In genomic region chr7:90768301-90768700, GRCh38 we compare ENCODE assay signal across 19 cellular contexts.
"Had no signal": no experiment of that assay in that cellular context is flagged by ENCODE, and none has a peak within 500 bp of the region (broad histone marks: within the 10 kb centered on the region; RNA-seq: fewer than 3 reads in every experiment).

No MANE protein-coding gene starts in this region.

- H3K9me3 Mint-ChIP-seq: activated T-helper 1 cell treated with anti-CD3 and anti-CD28 coated beads, Interleukin-12 subunit alpha, Interleukin-12 subunit beta, Interleukin-2, Interleukin-4 antibody, amounts not matched to agents 30 ng/mL and 10 ng/mL and 1 ng/mL, durations not matched to agents 14 hours and 24 hours and 36 hours had no signal

- H3K27me3 Mint-ChIP-seq: naive thymus-derived CD8-positive, alpha-beta T cell had no signal

- ATAC-seq: activated CD8-positive, alpha-beta T cell treated with anti-CD3 and anti-CD28 coated beads, Interleukin-2, amount 10 ng/mL, durations not matched to agents 7 days and 5 days; esophagus mucosa; left ventricle myocardium superior; naive thymus-derived CD8-positive, alpha-beta T cell; sciatic nerve; stimulated activated naive CD8-positive, alpha-beta T cell treated with anti-CD3 and anti-CD28 coated beads, Interleukin-15, Interleukin-2, amounts not matched to agents 100 U/mL and 50 U/mL, for 24 hours; upper lobe of right lung had no signal

- H3K9me3 ChIP-seq: prostate gland, upper lobe of right lung had no signal

- H3K27me3 ChIP-seq: upper lobe of right lung had no signal

- H3K27ac ChIP-seq: prostate gland, upper lobe of right lung, WERI-Rb-1 had no signal

- H3K4me3 ChIP-seq: prostate gland, upper lobe of right lung had no signal

- H3K36me3 ChIP-seq: prostate gland, upper lobe of right lung, WERI-Rb-1 had no signal

- DNase-seq: activated CD4-positive, alpha-beta T cell treated with anti-CD3 and anti-CD28 coated beads for 4 hours; activated CD8-positive, alpha-beta memory T cell treated with anti-CD3 and anti-CD28 coated beads, Interleukin-2, amount 50 U/mL, for 48 hours; activated CD8-positive, alpha-beta T cell treated with anti-CD3 and anti-CD28 coated beads, Interleukin-2, amount 10 ng/mL, durations not matched to agents 7 days and 5 days; activated naive CD4-positive, alpha-beta T cell; aorta; islet precursor cell; left ventricle myocardium superior; midbrain; naive thymus-derived CD8-positive, alpha-beta T cell; stimulated activated CD4-positive, alpha-beta T cell treated with anti-CD3 and anti-CD28 coated beads, Interleukin-12 subunit alpha, Interleukin-12 subunit beta, amount 100 ng/mL, for 4 hours; stimulated activated CD4-positive, alpha-beta T cell treated with anti-CD3 and anti-CD28 coated beads, Interleukin-2, amount 100 ng/mL, for 48 hours; stimulated activated naive CD8-positive, alpha-beta T cell treated with anti-CD3 and anti-CD28 coated beads, Interleukin-15, Interleukin-2, amounts not matched to agents 100 U/mL and 50 U/mL, for 24 hours; T1000; upper lobe of right lung; WERI-Rb-1 had no signal

- H3K4me1 ChIP-seq: prostate gland, upper lobe of right lung had no signal

- H3K27ac Mint-ChIP-seq: activated CD8-positive, alpha-beta T cell treated with anti-CD3 and anti-CD28 coated beads, Interleukin-2, amount 10 ng/mL, durations not matched to agents 7 days and 5 days; activated T-helper 1 cell treated with anti-CD3 and anti-CD28 coated beads, Interleukin-12 subunit alpha, Interleukin-12 subunit beta, Interleukin-2, Interleukin-4 antibody, amounts not matched to agents 30 ng/mL and 10 ng/mL and 1 ng/mL, durations not matched to agents 14 hours and 24 hours and 36 hours; naive thymus-derived CD8-positive, alpha-beta T cell had no signal

- H3K4me3 Mint-ChIP-seq: activated CD8-positive, alpha-beta T cell treated with anti-CD3 and anti-CD28 coated beads, Interleukin-2, amount 10 ng/mL, durations not matched to agents 7 days and 5 days; activated T-helper 1 cell treated with anti-CD3 and anti-CD28 coated beads, Interleukin-12 subunit alpha, Interleukin-12 subunit beta, Interleukin-2, Interleukin-4 antibody, amounts not matched to agents 30 ng/mL and 10 ng/mL and 1 ng/mL, durations not matched to agents 14 hours and 24 hours and 36 hours; naive thymus-derived CD8-positive, alpha-beta T cell had no signal

- H3K36me3 Mint-ChIP-seq: naive thymus-derived CD8-positive, alpha-beta T cell had no signal
